ENCODE assay signal across 10 cellular contexts in the genomic region with DNA sequence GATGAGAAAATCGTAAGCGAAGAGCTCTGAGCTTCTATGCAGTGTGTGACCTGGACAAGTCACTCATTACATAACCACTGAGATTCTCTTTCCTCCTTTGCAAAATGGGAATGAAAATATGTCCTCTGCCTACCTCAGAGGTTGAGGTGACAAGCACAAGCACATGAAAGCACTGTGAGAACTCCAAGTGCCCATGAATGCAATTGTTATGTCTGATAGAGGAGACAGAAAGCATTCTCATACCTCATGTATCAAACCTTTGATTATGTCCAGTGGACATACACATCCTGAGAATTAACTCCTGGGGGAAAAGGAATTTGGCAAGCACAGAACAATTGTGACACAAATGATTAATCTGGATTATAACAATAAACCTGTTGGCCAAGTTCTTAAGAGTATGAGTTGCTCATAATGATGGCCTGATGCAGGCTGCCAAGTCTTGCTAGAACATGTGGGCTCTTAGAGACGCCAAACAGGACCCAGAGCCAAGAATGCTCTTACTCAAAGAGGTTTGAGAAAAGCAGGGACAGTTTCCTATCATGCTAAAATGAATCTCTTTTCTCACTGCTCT. TPM values are rescaled to one million over a fixed set of nuclear protein-coding genes. Genes with fewer than 3 reads are reported as not detected.
DNase-seq lines count a peak whose midpoint lies in the region; ATAC-seq and TF ChIP-seq lines count a peak whose summit lies in the region.
"Had no signal": no experiment of that assay in that cellular context is flagged by ENCODE, and none has a peak within 500 bp of the region (broad histone marks: within the 10 kb centered on the region; RNA-seq: fewer than 3 reads in every experiment).

No MANE protein-coding gene starts in this region.

- no peaks in the 10 kb centered on the region for H3K27me3 ChIP-seq in hepatocyte

- no peaks in the 10 kb centered on the region for H3K36me3 ChIP-seq in hepatocyte (replicated peaks; ENCODE audit: insufficient read depth, low read depth)

- ATAC-seq in GM19351 (IDR thresholded peaks at IDR 0.05; ENCODE audit: unreplicated experiment), result no peak
- ATAC-seq: T-helper 17 cell had no signal

- peak; percentile 98 for DNase-seq in GM04503 (ENCODE audit: low read depth)
- peak; percentile 89 for DNase-seq in astrocyte of the hippocampus (ENCODE audit: low read depth, low spot score)
- DNase-seq in hepatocyte (ENCODE audit: low spot score), result peak; percentile 47
- DNase-seq in stromal cell of bone marrow (ENCODE audit: low read depth), result peak; percentile 94
- DNase-seq in NCI-H2227 treated with DMSO at 0.1 percent for 48 hours (lab: John Stamatoyannopoulos, UW), result no peak
- DNase-seq in GM13977 (ENCODE audit: low spot score), result no peak
- no peak for DNase-seq in GM13976 (ENCODE audit: low spot score)
- DNase-seq: NCI-H2171, T-helper 17 cell had no signal

- H3K4me1 ChIP-seq in hepatocyte (ENCODE audit: insufficient read depth), result peaks cover 23% of the 10 kb centered on the region

- H3K79me2 ChIP-seq in hepatocyte, result no peaks in the 10 kb centered on the region

- H3K27ac ChIP-seq in hepatocyte, result peak overlapping the region; percentile 16

- H4K20me1 ChIP-seq in hepatocyte (ENCODE audit: insufficient read depth, poor library complexity, severe bottlenecking), result no peaks in the 10 kb centered on the region

- H3K9me2 ChIP-seq in hepatocyte (replicated peaks; ENCODE audit: insufficient read depth), result no peaks in the 10 kb centered on the region

- WGBS in hepatocyte (ENCODE audit: low lambda C conversion rate, missing lambda C conversion rate), result 89% methylated on average over 3 of the region's 3 CpGs

- in situ Hi-C loops in GM13977 (cut with MboI; ENCODE audit: low pct_unique_long_range_greater_than_20kb, low sequenced_read_pairs, unreplicated experiment) (no loop called here), GM13976 (cut with MboI; ENCODE audit: low sequenced_read_pairs, unreplicated experiment) (no loop called here)

- H3K4me2 ChIP-seq in hepatocyte, result no peak overlapping the region

- no peak for TF ChIP-seq CTCF in hepatocyte (IDR thresholded peaks at IDR 0.05; ENCODE audit: poor library complexity)
- no peak for TF ChIP-seq CTCF in GM13977 (IDR thresholded peaks at IDR 0.05; ENCODE audit: extremely low read depth, insufficient read depth, missing control alignments)
- TF ChIP-seq CTCF in GM13976 (IDR thresholded peaks at IDR 0.05; ENCODE audit: borderline replicate concordance, control extremely low read depth, extremely low read depth, insufficient read depth, missing control alignments), result no peak

- no peak overlapping the region for H2AFZ ChIP-seq in hepatocyte

- no peak overlapping the region for H3K4me3 ChIP-seq in hepatocyte

- H3K9me3 ChIP-seq in hepatocyte (ENCODE audit: low read depth), result no peaks in the 10 kb centered on the region

RNA-seq across cellular contexts. Expression of a gene that starts 8.5 kb away (rescaled TPM):
- 14.6 and 16.5 TPM in 2 replicates for total RNA-seq in hepatocyte
- polyA plus RNA-seq in hepatocyte, result 7.8 and 9.3 TPM in 2 replicates

Comparison
In these comparisons a context has a peak if more than half of its experiments do, and no peak if none do; other contexts are left out.
1. DNase-seq: peak in GM04503 (single experiment), astrocyte of the hippocampus (single experiment), hepatocyte (single experiment) and stromal cell of bone marrow (single experiment); none in NCI-H2227 treated with DMSO at 0.1 percent for 48 hours (single experiment), GM13977 (single experiment) and GM13976 (single experiment).